21 cellular contexts compared by ENCODE assay signal in the genomic region with DNA sequence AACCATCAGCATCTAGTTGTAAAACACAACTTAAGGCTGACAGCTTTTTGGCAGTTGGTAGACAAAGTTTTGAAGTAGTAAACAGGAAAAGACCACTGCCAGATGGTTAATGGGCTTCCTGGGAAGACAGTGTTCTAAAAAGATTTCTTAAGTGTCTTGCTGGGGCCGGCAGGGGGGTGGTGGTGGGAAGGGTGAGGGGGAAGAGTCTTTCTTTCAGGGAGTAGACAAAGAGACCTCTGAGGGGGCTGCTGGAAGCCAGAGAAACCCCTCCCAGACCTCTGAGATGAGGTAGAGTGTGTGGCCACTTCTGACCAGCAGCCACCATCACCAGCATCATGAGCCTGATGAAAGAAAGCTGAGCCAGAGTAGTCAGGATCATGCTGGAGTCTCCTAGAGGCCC.
DNase-seq lines count a peak whose midpoint lies in the region; ATAC-seq lines count a peak whose summit lies in the region.
"Had no signal": no experiment of that assay in that cellular context is flagged by ENCODE, and none has a peak within 500 bp of the region (broad histone marks: within the 10 kb centered on the region; RNA-seq: fewer than 3 reads in every experiment).

No MANE protein-coding gene starts in this region.

- H3K27me3 ChIP-seq in NT2/D1 (ENCODE audit: insufficient read depth, insufficient read length) (no peaks in the 10 kb centered on the region), neuronal stem cell (ENCODE audit: control insufficient read depth in 3 of 3, insufficient read depth in 3 of 3, low read depth in 1 of 3, low read length in 3 of 3) (no peaks in the 10 kb centered on the region)
- H3K27me3 ChIP-seq in CD4-positive, alpha-beta memory T cell (ENCODE audit: insufficient read depth, low read length) = no peaks in the 10 kb centered on the region
- H3K27me3 ChIP-seq: Peyer's patch had no signal

- no peak overlapping the region for H3K23ac ChIP-seq in neuronal stem cell (ENCODE audit: low read depth, low read length, poor library complexity)

- no peak overlapping the region for H3K4ac ChIP-seq in neuronal stem cell (ENCODE audit: low read length)

- no peak overlapping the region for H3K14ac ChIP-seq in neuronal stem cell (ENCODE audit: low read length)

- no peaks in the 10 kb centered on the region for H3K36me3 Mint-ChIP-seq in CD4-positive, alpha-beta memory T cell
- H3K36me3 Mint-ChIP-seq: CD14-positive monocyte, IgD-negative memory B cell had no signal

- H2BK12ac ChIP-seq in neuronal stem cell (ENCODE audit: low read length) = no peak overlapping the region

- no peak overlapping the region for H3K18ac ChIP-seq in neuronal stem cell (ENCODE audit: low read length)

- H2AFZ ChIP-seq in neuronal stem cell (ENCODE audit: low read length) = peak overlapping the region; percentile 81

- H3K79me1 ChIP-seq in neuronal stem cell (ENCODE audit: low read depth, low read length) = no peaks in the 10 kb centered on the region

- H4K91ac ChIP-seq in neuronal stem cell (ENCODE audit: low read depth, low read length, poor library complexity) = no peak overlapping the region

- H3K27ac Mint-ChIP-seq in CD4-positive, alpha-beta memory T cell = no peak overlapping the region
- H3K27ac Mint-ChIP-seq: CD14-positive monocyte, IgD-negative memory B cell had no signal

- H2BK120ac ChIP-seq in neuronal stem cell (ENCODE audit: low read depth, low read length) = no peak overlapping the region

- no CpG with 5 or more reads among the region's 1 CpG for WGBS in neuronal stem cell (ENCODE audit: extremely low coverage in 2 of 2, insufficient read length in 2 of 2, insufficient replicate concordance in 1 of 2), 2 donors

- H3K27ac ChIP-seq in neuronal stem cell (replicated peaks; ENCODE audit: low read length) = no peak overlapping the region
- H3K27ac ChIP-seq in CD4-positive, alpha-beta memory T cell (ENCODE audit: low read depth, low read length) = no peak overlapping the region
- H3K27ac ChIP-seq: 22Rv1, Peyer's patch had no signal

- H3K4me3 ChIP-seq in NT2/D1 (ENCODE audit: insufficient read length, low read depth) (no peak overlapping the region), neuronal stem cell (ENCODE audit: low read length in 2 of 2) (no peak overlapping the region)
- no peak overlapping the region for H3K4me3 ChIP-seq in CD4-positive, alpha-beta memory T cell (ENCODE audit: low read length in 2 of 2)
- H3K4me3 ChIP-seq: Peyer's patch had no signal

- H3K9me3 Mint-ChIP-seq in CD4-positive, alpha-beta memory T cell = peaks cover 0 to 4% (median 0%) of the 10 kb centered on the region in 8 donors
- H3K9me3 Mint-ChIP-seq: IgD-negative memory B cell had no signal

- H4K8ac ChIP-seq in neuronal stem cell (ENCODE audit: low read depth, low read length) = no peak overlapping the region

- H2BK15ac ChIP-seq in neuronal stem cell (ENCODE audit: low read length) = no peak overlapping the region

- no peak overlapping the region for H3K4me3 Mint-ChIP-seq in CD4-positive, alpha-beta memory T cell
- H3K4me3 Mint-ChIP-seq: CD14-positive monocyte, IgD-negative memory B cell had no signal

- no peaks in the 10 kb centered on the region for H3K36me3 ChIP-seq in NT2/D1 (ENCODE audit: insufficient read depth, insufficient read length, low read length)
- no peaks in the 10 kb centered on the region for H3K36me3 ChIP-seq in neuronal stem cell (replicated peaks in 1 of 2; ENCODE audit: control insufficient read depth in 2 of 2, insufficient read depth in 2 of 2, low read length in 2 of 2)
- H3K36me3 ChIP-seq in CD4-positive, alpha-beta memory T cell (ENCODE audit: insufficient read depth, low read length) = no peaks in the 10 kb centered on the region
- H3K36me3 ChIP-seq: Peyer's patch had no signal

- CTCF ChIA-PET in CD4-positive, alpha-beta memory T cell (lab: Charles Lee; ENCODE audit: partially characterized antibody) = no interaction called here

- DNase-seq in DMS53 (lab: John Stamatoyannopoulos, UW) (peak; percentile 1), DMS53 treated with DMSO at 0.1 percent for 48 hours (lab: John Stamatoyannopoulos, UW; ENCODE audit: unreplicated experiment) (no peak), NT2/D1 (ENCODE audit: low read depth, low spot score) (peak; percentile 22), iPS-NIHi7 (ENCODE audit: extremely low spot score) (peak; percentile 13), neuronal stem cell (ENCODE audit: low spot score) (no peak), Ammon's horn (ENCODE audit: low spot score) (no peak)
- no peak for DNase-seq in CD4-positive, alpha-beta memory T cell
- DNase-seq: Caco-2, DMS79 treated with DMSO at 0.1 percent for 48 hours, GF-D8, GOT3, NCI-H1436 treated with DMSO at 0.1 percent for 48 hours, NCI-H2081, NCI-H226, NCI-H526 treated with DMSO at 0.1 percent for 48 hours, Peyer's patch, SHP77 had no signal

- H3K9ac ChIP-seq in NT2/D1 (ENCODE audit: insufficient read length, low read depth) (no peak overlapping the region), neuronal stem cell (ENCODE audit: low read depth, low read length, poor library complexity) (no peak overlapping the region)

- no peak overlapping the region for H2AK5ac ChIP-seq in neuronal stem cell (ENCODE audit: low read depth, low read length)

- no peak overlapping the region for H3K4me2 ChIP-seq in neuronal stem cell (ENCODE audit: insufficient read depth, low read length, poor library complexity, severe bottlenecking)

- no peaks in the 10 kb centered on the region for H3K9me3 ChIP-seq in NT2/D1 (ENCODE audit: insufficient read depth, low read length)
- no peaks in the 10 kb centered on the region for H3K9me3 ChIP-seq in neuronal stem cell (replicated peaks in 1 of 2; ENCODE audit: control insufficient read depth in 2 of 2, insufficient read depth in 1 of 2, low read depth in 1 of 2, low read length in 2 of 2)
- H3K9me3 ChIP-seq in CD4-positive, alpha-beta memory T cell (ENCODE audit: control insufficient read depth in 1 of 2, low read length in 2 of 2) = no peaks in the 10 kb centered on the region
- H3K9me3 ChIP-seq: Caco-2, Peyer's patch had no signal

- no peak for ATAC-seq in HG03342 (IDR thresholded peaks at IDR 0.05; ENCODE audit: unreplicated experiment)

- intact Hi-C loops in CD4-positive, alpha-beta memory T cell (cut with micrococcal nuclease) = no loop called here

- no peaks in the 10 kb centered on the region for H3K4me1 Mint-ChIP-seq in CD4-positive, alpha-beta memory T cell
- H3K4me1 Mint-ChIP-seq: CD14-positive monocyte, IgD-negative memory B cell had no signal

- POLR2A ChIA-PET in CD4-positive, alpha-beta memory T cell (lab: Charles Lee; ENCODE audit: partially characterized antibody) = no interaction called here

- H2BK5ac ChIP-seq in neuronal stem cell (ENCODE audit: low read length) = no peak overlapping the region

- no peaks in the 10 kb centered on the region for H3K27me3 Mint-ChIP-seq in CD4-positive, alpha-beta memory T cell
- H3K27me3 Mint-ChIP-seq: IgD-negative memory B cell had no signal

- H3K4me1 ChIP-seq in NT2/D1 (ENCODE audit: insufficient read depth, insufficient read length) (no peaks in the 10 kb centered on the region), neuronal stem cell (ENCODE audit: control insufficient read depth in 2 of 2, insufficient read depth in 1 of 2, low read depth in 1 of 2, low read length in 2 of 2) (peaks cover 0 to 3% of the 10 kb centered on the region in 2 donors)
- no peaks in the 10 kb centered on the region for H3K4me1 ChIP-seq in CD4-positive, alpha-beta memory T cell (ENCODE audit: insufficient read depth, low read length)
- H3K4me1 ChIP-seq: Peyer's patch had no signal

Comparison
In these comparisons a context has a peak if more than half of its experiments do, and no peak if none do; other contexts are left out.
1. DNase-seq: peak in DMS53 (single experiment), NT2/D1 (single experiment) and iPS-NIHi7 (single experiment); none in DMS53 treated with DMSO at 0.1 percent for 48 hours (single experiment), neuronal stem cell (single experiment), Ammon's horn (single experiment) and CD4-positive, alpha-beta memory T cell (0 of 5).